ENCODE assay signal across 7 cellular contexts in genomic region chr5:180414176-180414575, GRCh38.
"Had no signal": no experiment of that assay in that cellular context is flagged by ENCODE, and none has a peak within 500 bp of the region (broad histone marks: within the 10 kb centered on the region; RNA-seq: fewer than 3 reads in every experiment).

No MANE protein-coding gene starts in this region.

- DNase-seq: H9, HCEC 1CT, IMR-90, KBM-7 had no signal

- H2AFZ ChIP-seq: GM23338 had no signal

- H3K4me3 ChIP-seq: GM23338 had no signal

- H3K4me2 ChIP-seq: GM23338 had no signal

- FAIRE-seq: H1, H54 had no signal
